Comparison of ENCODE assay signal across 24 cellular contexts in the genomic region with DNA sequence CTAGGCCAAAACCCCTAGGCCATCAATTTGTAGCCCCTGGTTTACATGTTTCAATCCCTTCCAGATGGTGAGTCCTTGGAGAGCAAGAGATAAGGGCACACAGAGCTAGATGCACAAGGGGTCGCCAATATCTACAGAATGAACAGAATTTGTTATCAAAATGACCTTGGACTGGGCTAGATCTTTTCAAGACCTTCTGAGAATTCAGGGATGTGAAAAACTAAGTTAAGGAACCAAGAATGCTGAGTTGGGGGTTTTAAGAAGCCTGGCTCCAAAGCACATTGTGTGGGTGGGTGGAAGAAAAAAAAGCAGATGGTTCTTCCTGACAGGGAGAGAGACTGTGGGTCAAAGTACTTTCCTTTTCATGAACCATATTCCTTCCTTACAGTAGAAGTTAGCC. TPM values are rescaled to one million over a fixed set of nuclear protein-coding genes. Genes with fewer than 3 reads are reported as not detected.
A peak's percentile ranks its signal among the peaks of the same experiment; 100 is the strongest.
DNase-seq lines count a peak whose midpoint lies in the region; ATAC-seq, FAIRE-seq and TF ChIP-seq lines count a peak whose summit lies in the region.
"Had no signal": no experiment of that assay in that cellular context is flagged by ENCODE, and none has a peak within 500 bp of the region (broad histone marks: within the 10 kb centered on the region; RNA-seq: fewer than 3 reads in every experiment).

No MANE protein-coding gene starts in this region.

- intact Hi-C loops in sciatic nerve (cut with DNase I) = no loop called here

- no peaks in the 10 kb centered on the region for H3K9me3 ChIP-seq in RWPE2 (ENCODE audit: severe bottlenecking)
- H3K9me3 ChIP-seq in small intestine (ENCODE audit: control insufficient read depth, low read depth) = no peaks in the 10 kb centered on the region
- H3K9me3 ChIP-seq: HAP-1 had no signal

- H3K4me1 ChIP-seq in RWPE2 (ENCODE audit: insufficient read depth, poor library complexity, severe bottlenecking) (peaks cover 91% of the 10 kb centered on the region), small intestine (ENCODE audit: control insufficient read depth in 2 of 2, insufficient read depth in 1 of 2, low read depth in 1 of 2, low read length in 1 of 2) (peaks cover 3 to 10% of the 10 kb centered on the region in 2 donors)

- H3K27ac ChIP-seq in RWPE2 (ENCODE audit: poor library complexity, severe bottlenecking) (peak overlapping the region; percentile 100), small intestine (ENCODE audit: low read depth in 1 of 2, low read length in 1 of 2) (no peak overlapping the region)

- FAIRE-seq in small intestine (lab: Jason Lieb, UNC) = no peak
- FAIRE-seq: kidney had no signal

- peaks cover 63% of the 10 kb centered on the region for H3K36me3 ChIP-seq in RWPE2 (ENCODE audit: low read depth)
- no peaks in the 10 kb centered on the region for H3K36me3 ChIP-seq in small intestine (ENCODE audit: control insufficient read depth in 2 of 2, insufficient read depth in 2 of 2, low read length in 2 of 2)
- H3K36me3 ChIP-seq: HAP-1 had no signal

- H3K4me3 ChIP-seq in RWPE2 (ENCODE audit: severe bottlenecking) (no peak overlapping the region), fibroblast of villous mesenchyme (ENCODE audit: low read depth, low read length) (no peak overlapping the region), small intestine (ENCODE audit: low read depth in 1 of 2, low read length in 2 of 2) (no peak overlapping the region)
- H3K4me3 ChIP-seq: HAP-1 had no signal

- no peaks in the 10 kb centered on the region for H3K27me3 ChIP-seq in RWPE2 (ENCODE audit: insufficient read depth, poor library complexity, severe bottlenecking)
- H3K27me3 ChIP-seq in small intestine (ENCODE audit: control insufficient read depth in 2 of 2, insufficient read depth in 2 of 2, low read length in 2 of 2) = no peaks in the 10 kb centered on the region

- peak; percentile 93 for DNase-seq in CD1c-positive myeloid dendritic cell (ENCODE audit: extremely low spot score)
- no peak for DNase-seq in RWPE2 (ENCODE audit: low spot score)
- peak; percentile 47 for DNase-seq in fibroblast of villous mesenchyme (ENCODE audit: low read depth)
- DNase-seq in sciatic nerve (ENCODE audit: low spot score) = no peak
- no peak for DNase-seq in small intestine
- no peak for DNase-seq in GM19238 (ENCODE audit: insufficient read length, low spot score)
- DNase-seq: activated CD4-positive, alpha-beta T cell treated with anti-CD3 and anti-CD28 coated beads, Interleukin-2, amount 10 ng/mL, durations not matched to agents 7 days and 5 days; activated CD8-positive, alpha-beta memory T cell treated with anti-CD3 and anti-CD28 coated beads, Interleukin-2, amount 10 ng/mL, durations not matched to agents 7 days and 5 days; CD4-positive, alpha-beta memory T cell; cerebellar nuclear complex; GF-D8; Kasumi-1; kidney; mesendoderm; naive thymus-derived CD4-positive, alpha-beta T cell; NCI-H187 treated with DMSO at 0.1 percent for 48 hours; stimulated activated CD4-positive, alpha-beta T cell treated with anti-CD3 and anti-CD28 coated beads, Interleukin-15, amount 100 ng/mL, for 24 hours; stimulated activated CD8-positive, alpha-beta memory T cell treated with anti-CD3 and anti-CD28 coated beads, Interleukin-4, amount 100 ng/mL, for 48 hours had no signal

- ATAC-seq in RWPE2 (ENCODE audit: low read depth) (no peak), sciatic nerve (peak; percentile 58), HG02642 (IDR thresholded peaks at IDR 0.05; ENCODE audit: poor library complexity, unreplicated experiment) (no peak)
- ATAC-seq: activated CD8-positive, alpha-beta memory T cell treated with anti-CD3 and anti-CD28 coated beads, Interleukin-2, amount 10 ng/mL, durations not matched to agents 7 days and 5 days; activated naive CD4-positive, alpha-beta T cell treated with anti-CD3 and anti-CD28 coated beads, Interleukin-2, amount 50 U/mL, for 72 hours; activated T-helper 17 cell treated with anti-CD3 and anti-CD28 coated beads, Interleukin-2, amount 50 U/mL, for 72 hours; naive thymus-derived CD4-positive, alpha-beta T cell had no signal

- TF ChIP-seq CTCF in RWPE2 (IDR thresholded peaks at IDR 0.05; ENCODE audit: poor library complexity, severe bottlenecking) (no peak), fibroblast of villous mesenchyme (IDR thresholded peaks at IDR 0.05; ENCODE audit: insufficient read depth, low read depth, low read length) (no peak)

- 33 to 64% (median 63%) methylated on average over 1 of the region's 1 CpG for WGBS in small intestine, 3 donors

RNA-seq across cellular contexts. Expression of a gene that starts 10.2 kb away (rescaled TPM):
- total RNA-seq in fibroblast of villous mesenchyme = 10.4 and 20.6 TPM in 2 replicates
- 1.8 TPM for total RNA-seq in sciatic nerve
- polyA plus RNA-seq in small intestine = 10 to 100 TPM in 1 of 3 donors, 1 to 10 TPM in 2; 8.4 to 16.8 (median 8.5) TPM
- total RNA-seq: OCI-LY7, SK-MEL-5 had no signal

Comparison
In these comparisons a context has a peak if more than half of its experiments do, and no peak if none do; other contexts are left out.
1. DNase-seq: peak in CD1c-positive myeloid dendritic cell (single experiment) and fibroblast of villous mesenchyme (single experiment); none in RWPE2 (single experiment), sciatic nerve (single experiment), small intestine (single experiment) and GM19238 (single experiment).